Comparison of ENCODE assay signal across 16 cellular contexts in genomic region chr10:4519691-4520402, GRCh38.
DNase-seq lines count a peak whose midpoint lies in the region; ATAC-seq, FAIRE-seq and TF ChIP-seq lines count a peak whose summit lies in the region.
"Had no signal": no experiment of that assay in that cellular context is flagged by ENCODE, and none has a peak within 500 bp of the region (broad histone marks: within the 10 kb centered on the region; RNA-seq: fewer than 3 reads in every experiment).

No MANE protein-coding gene starts in this region.

- H3K4me1 ChIP-seq in HepG2 (ENCODE audit: insufficient read depth, low read length), result no peaks in the 10 kb centered on the region
- H3K4me1 ChIP-seq: BE2C had no signal

- POLR2A ChIA-PET in HepG2 (lab: Yijun Ruan, JAX), result no interaction called here

- no peak overlapping the region for H3K9ac ChIP-seq in HepG2 (ENCODE audit: insufficient read depth, low read depth, low read length)

- peaks cover 7% of the 10 kb centered on the region for H3K9me3 Mint-ChIP-seq in Calu3 (ENCODE audit: low read depth, unreplicated experiment)
- H3K9me3 Mint-ChIP-seq: activated CD4-positive, alpha-beta T cell treated with anti-CD3 and anti-CD28 coated beads, Interleukin-2, amount 10 ng/mL, durations not matched to agents 24 days and 14 days; activated T-helper 1 cell treated with anti-CD3 and anti-CD28 coated beads, Interleukin-12 subunit alpha, Interleukin-12 subunit beta, Interleukin-2, Interleukin-4 antibody, amounts not matched to agents 30 ng/mL and 10 ng/mL and 1 ng/mL, durations not matched to agents 14 hours and 24 hours and 36 hours; endodermal cell; stimulated activated effector memory CD8-positive, alpha-beta T cell treated with anti-CD3 and anti-CD28 coated beads, Interleukin-12 subunit alpha, Interleukin-12 subunit beta, amount 100 ng/mL, for 72 hours had no signal

- peak overlapping the region; percentile 92 for H3K27ac Mint-ChIP-seq in Calu3 (ENCODE audit: unreplicated experiment)
- H3K27ac Mint-ChIP-seq: activated CD4-positive, alpha-beta T cell treated with anti-CD3 and anti-CD28 coated beads, Interleukin-2, amount 10 ng/mL, durations not matched to agents 24 days and 14 days; activated T-helper 1 cell treated with anti-CD3 and anti-CD28 coated beads, Interleukin-12 subunit alpha, Interleukin-12 subunit beta, Interleukin-2, Interleukin-4 antibody, amounts not matched to agents 30 ng/mL and 10 ng/mL and 1 ng/mL, durations not matched to agents 14 hours and 24 hours and 36 hours; endodermal cell; stimulated activated effector memory CD8-positive, alpha-beta T cell treated with anti-CD3 and anti-CD28 coated beads, Interleukin-12 subunit alpha, Interleukin-12 subunit beta, amount 100 ng/mL, for 72 hours had no signal

- CTCF ChIA-PET in Calu3 (lab: Charles Lee) (no interaction called here), HepG2 (lab: Yijun Ruan, JAX; ENCODE audit: low intra/inter-chr PET ratio, low total read pairs) (no interaction called here)

- H3K36me3 ChIP-seq in HepG2 (replicated peaks in 1 of 2; ENCODE audit: control insufficient read depth in 1 of 2, insufficient read depth in 2 of 2, low read length in 2 of 2), result no peaks in the 10 kb centered on the region
- H3K36me3 ChIP-seq: BE2C had no signal

- H3K79me2 ChIP-seq in HepG2 (ENCODE audit: insufficient read depth, low read length), result no peaks in the 10 kb centered on the region

- no peak overlapping the region for H3K4me3 Mint-ChIP-seq in Calu3 (ENCODE audit: low read depth, unreplicated experiment)
- H3K4me3 Mint-ChIP-seq: activated CD4-positive, alpha-beta T cell treated with anti-CD3 and anti-CD28 coated beads, Interleukin-2, amount 10 ng/mL, durations not matched to agents 24 days and 14 days; activated T-helper 1 cell treated with anti-CD3 and anti-CD28 coated beads, Interleukin-12 subunit alpha, Interleukin-12 subunit beta, Interleukin-2, Interleukin-4 antibody, amounts not matched to agents 30 ng/mL and 10 ng/mL and 1 ng/mL, durations not matched to agents 14 hours and 24 hours and 36 hours; endodermal cell; stimulated activated effector memory CD8-positive, alpha-beta T cell treated with anti-CD3 and anti-CD28 coated beads, Interleukin-12 subunit alpha, Interleukin-12 subunit beta, amount 100 ng/mL, for 72 hours had no signal

- no peaks in the 10 kb centered on the region for H4K20me1 ChIP-seq in HepG2 (ENCODE audit: insufficient read depth, low read length)

- intact Hi-C loops in Calu3 (cut with micrococcal nuclease; ENCODE audit: unreplicated experiment) (no loop called here), HepG2 (cut with micrococcal nuclease; ENCODE audit: unreplicated experiment) (no loop called here)

- H3K27ac ChIP-seq in HepG2 (ENCODE audit: extremely low read length, insufficient read depth, low read length), result no peak overlapping the region

- TF ChIP-seq CTCF in Calu3 (IDR thresholded peaks at IDR 0.05; ENCODE audit: unreplicated experiment) (no peak), choroid plexus epithelial cell (conservative IDR thresholded peaks at IDR 0.05; ENCODE audit: low read depth, low read length) (no peak), HepG2 (CRISPR knock-in tag; IDR thresholded peaks at IDR 0.05) (no peak)

- H3K4me3 ChIP-seq in choroid plexus epithelial cell (ENCODE audit: low read depth, low read length), result no peak overlapping the region
- no peak overlapping the region for H3K4me3 ChIP-seq in HepG2 (replicated peaks in 1 of 3; ENCODE audit: insufficient read depth in 1 of 3, low read depth in 2 of 3, low read length in 3 of 3)

- BruUV-seq in Calu3 (replicated peaks; lab: Mats Ljungman, UMichigan) (no TSS peak), HepG2 (replicated peaks; lab: Mats Ljungman, UMichigan) (no TSS peak)

- no peaks in the 10 kb centered on the region for H3K36me3 Mint-ChIP-seq in Calu3 (ENCODE audit: insufficient read depth, unreplicated experiment)
- H3K36me3 Mint-ChIP-seq: stimulated activated effector memory CD8-positive, alpha-beta T cell treated with anti-CD3 and anti-CD28 coated beads, Interleukin-12 subunit alpha, Interleukin-12 subunit beta, amount 100 ng/mL, for 72 hours had no signal

- FAIRE-seq in HepG2 (lab: Jason Lieb, UNC) (no peak), GM12891 (lab: Jason Lieb, UNC) (no peak)
- FAIRE-seq: H54 had no signal

- DNase-seq in Calu3 (no peak), NCI-H226 (peak; percentile 54), choroid plexus epithelial cell (ENCODE audit: low read depth) (peak; percentile 90), HepG2 (ENCODE audit: low spot score) (no peak), GM12891 (ENCODE audit: insufficient read length, low spot score) (no peak), NCI-H774 (lab: John Stamatoyannopoulos, UW) (no peak)
- DNase-seq in activated CD4-positive, alpha-beta T cell treated with anti-CD3 and anti-CD28 coated beads for 4 hours, result no peak
- DNase-seq: activated CD4-positive, alpha-beta T cell treated with anti-CD3 and anti-CD28 coated beads, Interleukin-2, amount 10 ng/mL, durations not matched to agents 24 days and 14 days; BE2C; endodermal cell; stimulated activated CD4-positive, alpha-beta T cell treated with anti-CD3 and anti-CD28 coated beads, Interleukin-2, amount 100 ng/mL, for 24 hours; T-helper 1 cell had no signal

- H3K9me3 ChIP-seq in HepG2 (ENCODE audit: low read length), result no peaks in the 10 kb centered on the region
- H3K9me3 ChIP-seq: BE2C had no signal

- in situ Hi-C loops in HepG2 (cut with HindIII; ENCODE audit: extremely low pct_ligation_motif_present, low pct_unique_long_range_greater_than_20kb), result no loop called here

- no peaks in the 10 kb centered on the region for H3K27me3 ChIP-seq in HepG2 (ENCODE audit: control insufficient read depth in 1 of 2, insufficient read depth in 2 of 2, low read length in 2 of 2)
- H3K27me3 ChIP-seq: BE2C had no signal

- no peak overlapping the region for H3K4me2 ChIP-seq in HepG2 (ENCODE audit: low read depth, low read length)

- peaks cover 40% of the 10 kb centered on the region for H3K4me1 Mint-ChIP-seq in Calu3 (ENCODE audit: low read depth, unreplicated experiment)
- H3K4me1 Mint-ChIP-seq: activated CD4-positive, alpha-beta T cell treated with anti-CD3 and anti-CD28 coated beads, Interleukin-2, amount 10 ng/mL, durations not matched to agents 24 days and 14 days; endodermal cell; stimulated activated effector memory CD8-positive, alpha-beta T cell treated with anti-CD3 and anti-CD28 coated beads, Interleukin-12 subunit alpha, Interleukin-12 subunit beta, amount 100 ng/mL, for 72 hours had no signal

- 46% methylated on average over 3 of the region's 3 CpGs for WGBS in HepG2 (ENCODE audit: low lambda C conversion rate)

- no peak for ATAC-seq in HepG2
- no peak for ATAC-seq in HG03045 (IDR thresholded peaks at IDR 0.05; ENCODE audit: unreplicated experiment)
- ATAC-seq: stimulated activated effector memory CD8-positive, alpha-beta T cell treated with anti-CD3 and anti-CD28 coated beads, Interleukin-12 subunit alpha, Interleukin-12 subunit beta, amount 100 ng/mL, for 72 hours had no signal

- H2AFZ ChIP-seq in HepG2 (ENCODE audit: low read length), result no peak overlapping the region

- TF ChIP-seq EP300 in HepG2 (IDR thresholded peaks at IDR 0.05; ENCODE audit: low read depth in 2 of 2, low read length in 2 of 2) (no peak), HepG2 (CRISPR knock-in tag; IDR thresholded peaks at IDR 0.05; ENCODE audit: borderline replicate concordance) (no peak)

- H3K27me3 Mint-ChIP-seq in Calu3 (ENCODE audit: unreplicated experiment), result no peaks in the 10 kb centered on the region

- TF ChIP-seq POLR2A in HepG2 (IDR thresholded peaks at IDR 0.05; ENCODE audit: insufficient read depth in 1 of 2, low read depth in 2 of 2, low read length in 2 of 2), result no peak
- no peak for TF ChIP-seq POLR2A in GM12891 (IDR thresholded peaks at IDR 0.05; ENCODE audit: low read depth, low read length)

- no peak for TF ChIP-seq RAD21 in HepG2 (CRISPR knock-in tag; IDR thresholded peaks at IDR 0.05)

TF ChIP-seq in HepG2, 621 proteins besides CTCF, POLR2A, EP300 and RAD21:
- TF ChIP-seq ATF7 (IDR thresholded peaks at IDR 0.05) (peak; percentile 60), ATF7 (CRISPR knock-in tag; IDR thresholded peaks at IDR 0.05) (no peak), CEBPB (IDR thresholded peaks at IDR 0.05; ENCODE audit: borderline replicate concordance, low read depth, low read length) (peak; percentile 81), ATF4 (CRISPR knock-in tag; IDR thresholded peaks at IDR 0.05) (0 out of 4 replicates have a peak, but pooled peaks of 1 of the 2 experiments have one; percentile 23), ZFP90 (CRISPR knock-in tag; IDR thresholded peaks at IDR 0.05; ENCODE audit: borderline replicate concordance) (no peak)

TF ChIP-seq in GM12891, 5 proteins besides CTCF, POLR2A, EP300 and RAD21:
- TF ChIP-seq PAX5 (IDR thresholded peaks at IDR 0.05; ENCODE audit: insufficient read depth, low read length, severe bottlenecking) (no peak), SPI1 (IDR thresholded peaks at IDR 0.05; ENCODE audit: low read depth, low read length) (no peak), POLR2AphosphoS5 (IDR thresholded peaks at IDR 0.05; ENCODE audit: low read depth, low read length) (no peak), TAF1 (IDR thresholded peaks at IDR 0.05; ENCODE audit: low read depth, low read length) (no peak)

Comparison
In these comparisons a context has a peak if more than half of its experiments do, and no peak if none do; other contexts are left out.
1. DNase-seq: peak in NCI-H226 (single experiment) and choroid plexus epithelial cell (single experiment); none in Calu3 (single experiment), HepG2 (single experiment), activated CD4-positive, alpha-beta T cell treated with anti-CD3 and anti-CD28 coated beads for 4 hours (0 of 2), GM12891 (single experiment) and NCI-H774 (single experiment).